In the genomic region with DNA sequence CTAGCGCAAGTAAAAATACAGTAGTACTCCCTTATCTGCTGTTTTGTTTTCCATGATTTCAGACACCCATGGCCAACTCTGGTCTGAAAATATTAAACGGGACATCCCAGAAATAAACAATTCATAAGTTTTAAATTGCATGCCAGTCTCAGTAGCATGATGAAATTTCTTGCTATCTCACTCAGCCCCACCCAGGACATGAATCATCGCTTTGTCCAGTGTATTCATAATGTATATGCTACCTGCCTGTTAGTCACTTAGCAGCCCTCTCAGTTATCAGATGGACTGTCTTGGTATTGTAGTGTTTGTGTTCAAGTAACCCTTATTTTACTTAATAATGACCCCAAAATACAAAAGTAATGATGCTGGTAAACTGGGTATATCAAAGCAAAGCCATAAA, we compare ENCODE assay signal across 12 cellular contexts.
DNase-seq lines count a peak whose midpoint lies in the region; ATAC-seq, FAIRE-seq and TF ChIP-seq lines count a peak whose summit lies in the region.
"Had no signal": no experiment of that assay in that cellular context is flagged by ENCODE, and none has a peak within 500 bp of the region (broad histone marks: within the 10 kb centered on the region; RNA-seq: fewer than 3 reads in every experiment).

No MANE protein-coding gene starts in this region.

- H3K4me2 ChIP-seq in GM23248 (ENCODE audit: unreplicated experiment) (peak overlapping the region; percentile 35), K562 (ENCODE audit: insufficient read depth, low read length) (no peak overlapping the region)

- H3K27me3 ChIP-seq in GM23248 (replicated peaks; ENCODE audit: insufficient read depth) (no peaks in the 10 kb centered on the region), K562 (ENCODE audit: control insufficient read depth in 2 of 2, insufficient read depth in 2 of 2, low read length in 2 of 2) (no peaks in the 10 kb centered on the region), lower lobe of right lung (ENCODE audit: low read depth) (no peaks in the 10 kb centered on the region)
- H3K27me3 ChIP-seq: esophagus muscularis mucosa had no signal

- no peak for TF ChIP-seq RAD21 in K562 (CRISPR knock-in tag; conservative IDR thresholded peaks at IDR 0.05 in 1 of 2, IDR thresholded peaks at IDR 0.05 in 1 of 2)

- ATAC-seq in K562 (no peak), HG03439 (IDR thresholded peaks at IDR 0.05; ENCODE audit: unreplicated experiment) (no peak), lower lobe of right lung (no peak)
- ATAC-seq: stimulated activated effector memory CD8-positive, alpha-beta T cell treated with anti-CD3 and anti-CD28 coated beads, Interleukin-12 subunit alpha, Interleukin-12 subunit beta, amount 100 ng/mL, for 72 hours had no signal

- H3K4me1 ChIP-seq in GM23248 (ENCODE audit: insufficient read depth) (peaks cover 12% of the 10 kb centered on the region), K562 (replicated peaks in 1 of 2; ENCODE audit: control insufficient read depth in 2 of 2, insufficient read depth in 2 of 2, low read length in 2 of 2) (no peaks in the 10 kb centered on the region), lower lobe of right lung (no peaks in the 10 kb centered on the region)
- H3K4me1 ChIP-seq: esophagus muscularis mucosa had no signal

- DNase-seq in GM23248 = peak; percentile 70
- peak; percentile 90 for DNase-seq in NCI-H460 (ENCODE audit: extremely low read depth, low read depth)
- DNase-seq in K562 (ENCODE audit: extremely low read depth in 1 of 4, low spot score in 3 of 4) = no peak
- DNase-seq in kidney glomerular epithelial cell (lab: John Stamatoyannopoulos, UW) = peak; percentile 16
- no peak for DNase-seq in NCI-H1105 (lab: John Stamatoyannopoulos, UW)
- DNase-seq in lower lobe of right lung = no peak
- DNase-seq in retina = no peak
- DNase-seq: NCI-H1694, nephron progenitor cell had no signal

- H3K36me3 ChIP-seq in GM23248 (ENCODE audit: low read depth) (no peaks in the 10 kb centered on the region), K562 (ENCODE audit: control insufficient read depth, insufficient read depth, low read length) (no peaks in the 10 kb centered on the region), lower lobe of right lung (no peaks in the 10 kb centered on the region)
- H3K36me3 ChIP-seq: esophagus muscularis mucosa had no signal

- in situ Hi-C loops in GM23248 (cut with MboI) = no loop called here
- in situ Hi-C loops in K562 (cut with MboI) = no loop called here

- H3K9me1 ChIP-seq in K562 (ENCODE audit: control insufficient read depth, insufficient read depth, low read length) = no peaks in the 10 kb centered on the region

- CTCF ChIA-PET in K562 (lab: Yijun Ruan, JAX; ENCODE audit: low intra/inter-chr PET ratio) = no interaction called here

- intact Hi-C loops in K562 (cut with micrococcal nuclease) (no loop called here), lower lobe of right lung (cut with DNase I) (no loop called here)

- 75 to 80% methylated on average over 3 of the region's 3 CpGs for WGBS in GM23248 (ENCODE audit: low coverage in 1 of 2, low lambda C conversion rate in 2 of 2, missing lambda C conversion rate in 2 of 2), 2 experiments
- WGBS in K562 (ENCODE audit: insufficient coverage, low coverage, missing lambda C conversion rate) = 2% methylated on average over 3 of the region's 3 CpGs

- no peaks in the 10 kb centered on the region for H3K9me3 ChIP-seq in GM23248 (ENCODE audit: low read depth)
- no peaks in the 10 kb centered on the region for H3K9me3 ChIP-seq in K562 (replicated peaks; ENCODE audit: control insufficient read depth, insufficient read depth, low read depth, low read length)
- H3K9me3 ChIP-seq in lower lobe of right lung = no peaks in the 10 kb centered on the region
- H3K9me3 ChIP-seq: esophagus muscularis mucosa had no signal

- H3F3A ChIP-seq in GM23248 (ENCODE audit: insufficient read depth) = no peaks in the 10 kb centered on the region

- no peak overlapping the region for H3K4me3 ChIP-seq in GM23248
- H3K4me3 ChIP-seq in K562 = no peak overlapping the region
- no peak overlapping the region for H3K4me3 ChIP-seq in lower lobe of right lung
- H3K4me3 ChIP-seq: esophagus muscularis mucosa had no signal

- H3K9me2 ChIP-seq in GM23248 (ENCODE audit: insufficient read depth) = no peaks in the 10 kb centered on the region

- POLR2A ChIA-PET in K562 (lab: Yijun Ruan, JAX) = no interaction called here

- H3K79me2 ChIP-seq in GM23248 (ENCODE audit: insufficient read depth) (no peaks in the 10 kb centered on the region), K562 (ENCODE audit: control insufficient read depth, insufficient read depth, low read length) (no peaks in the 10 kb centered on the region)

- H4K20me1 ChIP-seq in GM23248 (ENCODE audit: insufficient read depth) = no peaks in the 10 kb centered on the region
- no peaks in the 10 kb centered on the region for H4K20me1 ChIP-seq in K562 (replicated peaks; ENCODE audit: control insufficient read depth, insufficient read depth, low read length)

- TF ChIP-seq POLR2A in K562 (conservative IDR thresholded peaks at IDR 0.05) = no peak

- no peak for FAIRE-seq in K562 (lab: Jason Lieb, UNC)

- TF ChIP-seq CTCF in K562 (IDR thresholded peaks at IDR 0.05 in 2 of 3, conservative IDR thresholded peaks at IDR 0.05 in 1 of 3; ENCODE audit: insufficient read depth in 2 of 3, low read depth in 1 of 3, low read length in 3 of 3) (no peak), lower lobe of right lung (IDR thresholded peaks at IDR 0.05) (no peak)

- H2AFZ ChIP-seq in GM23248 = peak overlapping the region; percentile 27; the same call in 1 of the 2 replicates
- no peak overlapping the region for H2AFZ ChIP-seq in K562 (ENCODE audit: low read depth, low read length)

- H3K9ac ChIP-seq in GM23248 (no peak overlapping the region), K562 (ENCODE audit: insufficient read depth in 1 of 2, low read depth in 2 of 2, low read length in 2 of 2) (no peak overlapping the region)

- BruUV-seq in K562 (replicated peaks; lab: Mats Ljungman, UMichigan) = no TSS peak

- H3K27ac ChIP-seq in GM23248 (peak overlapping the region; percentile 25), K562 (ENCODE audit: extremely low read depth, low read depth, low read length) (no peak overlapping the region), lower lobe of right lung (no peak overlapping the region)
- H3K27ac ChIP-seq: esophagus muscularis mucosa had no signal

- TF ChIP-seq EP300 in K562 (IDR thresholded peaks at IDR 0.05; ENCODE audit: low read length) = no peak

TF ChIP-seq in K562, 482 proteins besides CTCF, POLR2A, EP300 and RAD21:
- TF ChIP-seq ZNF609 (CRISPR knock-in tag; IDR thresholded peaks at IDR 0.05; ENCODE audit: borderline replicate concordance) = no peak
- TF ChIP-seq CEBPG (CRISPR knock-in tag; IDR thresholded peaks at IDR 0.05) = no peak
- peak in 1 of 2 experiments; percentile 42; a peak in 1 of 4 replicates for TF ChIP-seq CEBPG (tag; conservative IDR thresholded peaks at IDR 0.05 in 1 of 2, IDR thresholded peaks at IDR 0.05 in 1 of 2)
- TF ChIP-seq FOSL1 (tag; conservative IDR thresholded peaks at IDR 0.05) = peak; percentile 88

Comparison
In these comparisons a context has a peak if more than half of its experiments do, and no peak if none do; other contexts are left out.
1. DNase-seq: peak in GM23248 (single experiment), NCI-H460 (single experiment) and kidney glomerular epithelial cell (single experiment); none in K562 (0 of 4), NCI-H1105 (single experiment), lower lobe of right lung (single experiment) and retina (single experiment).